Comparison of ENCODE assay signal across 8 cellular contexts in the genomic region with DNA sequence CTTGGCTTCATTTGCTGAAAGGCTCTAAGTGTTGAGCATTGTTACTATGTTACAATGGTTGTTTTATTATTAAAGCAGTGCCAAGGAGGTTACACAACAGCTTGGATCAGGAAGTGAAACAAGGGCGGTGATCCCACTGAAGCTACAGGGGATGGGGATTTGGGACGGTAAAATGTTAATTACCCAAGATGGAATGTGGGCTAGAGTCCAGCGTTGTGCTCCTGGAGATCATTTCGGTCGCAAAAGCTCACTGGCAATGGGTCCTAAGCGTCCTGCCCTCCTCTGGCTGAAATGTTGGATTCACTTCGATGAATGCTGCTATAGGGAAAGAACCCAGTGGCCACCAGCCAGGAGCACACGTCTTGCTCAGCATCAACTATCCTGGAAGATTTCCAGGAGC. TPM values are rescaled to one million over a fixed set of nuclear protein-coding genes. Genes with fewer than 3 reads are reported as not detected.
DNase-seq lines count a peak whose midpoint lies in the region; ATAC-seq and TF ChIP-seq lines count a peak whose summit lies in the region.

No MANE protein-coding gene starts in this region.

- no peak for TF ChIP-seq CTCF in uterus (IDR thresholded peaks at IDR 0.05)

- peak overlapping the region; percentile 79 for H3K9ac ChIP-seq in adipocyte (ENCODE audit: low read length)

- no peak for TF ChIP-seq POLR2A in uterus (IDR thresholded peaks at IDR 0.05)

- peak overlapping the region; percentile 97 to 98 for H3K27ac ChIP-seq in uterus

- DNase-seq in Right ventricle myocardium inferior (ENCODE audit: missing footprints) (no peak), cardiac septum (ENCODE audit: low spot score) (no peak), adipocyte (ENCODE audit: low read depth) (peak; percentile 7), lung microvascular endothelial cell (ENCODE audit: low read depth in 2 of 2) (peak; percentile 28 to 64), uterus (peak; percentile 54 to 67), NCI-H187 treated with DMSO at 0.1 percent for 48 hours (lab: John Stamatoyannopoulos, UW) (no peak), NCI-H2227 treated with DMSO at 0.1 percent for 48 hours (lab: John Stamatoyannopoulos, UW) (no peak)

- H3K9me3 ChIP-seq in adipocyte (ENCODE audit: control insufficient read depth, low read length), result no peaks in the 10 kb centered on the region
- no peaks in the 10 kb centered on the region for H3K9me3 ChIP-seq in uterus

- H3K27me3 ChIP-seq in adipocyte (replicated peaks; ENCODE audit: control insufficient read depth, insufficient read depth, low read length), result peaks cover 5% of the 10 kb centered on the region
- no peaks in the 10 kb centered on the region for H3K27me3 ChIP-seq in uterus

- peak overlapping the region; percentile 87 for H3K4me3 ChIP-seq in adipocyte (ENCODE audit: low read length)
- no peak overlapping the region for H3K4me3 ChIP-seq in uterus

- peak; percentile 7 for ATAC-seq in Right ventricle myocardium inferior
- no peak for ATAC-seq in HG02763 (IDR thresholded peaks at IDR 0.05; ENCODE audit: unreplicated experiment)

- peaks cover 46% of the 10 kb centered on the region for H3K4me1 ChIP-seq in adipocyte (ENCODE audit: control insufficient read depth, insufficient read depth, low read length)
- peaks cover 0 to 5% of the 10 kb centered on the region in 2 donors for H3K4me1 ChIP-seq in uterus

- intact Hi-C loops in Right ventricle myocardium inferior (cut with DNase I) (loop anchor here (5.0 kb wide), 3 partner anchors 134 to 511 kb away; partner anchors contain the start of genes RPS19BP1 and TNRC6B), cardiac septum (cut with DNase I) (loop anchor here (5.0 to 10.0 kb wide), 3 partner anchors 134 to 602 kb away; partner anchors contain the start of gene TNRC6B), uterus (cut with DNase I; ENCODE audit: low total_unique reads) (loop anchor here (10.0 kb wide), 1 partner anchor 152 kb away; no protein-coding TSS in a partner anchor)

- H3K36me3 ChIP-seq in adipocyte (ENCODE audit: control insufficient read depth, insufficient read depth, low read length, severe bottlenecking), result no peaks in the 10 kb centered on the region
- no peaks in the 10 kb centered on the region for H3K36me3 ChIP-seq in uterus

RNA-seq across cellular contexts. Expression of gene FAM83F, which starts 48.3 kb away (rescaled TPM):
- total RNA-seq in Right ventricle myocardium inferior (6.1 TPM), cardiac septum (2.3 TPM), lung microvascular endothelial cell (not detected in 2 replicates), uterus (1 to 10 TPM in 1 of 4 donors, under 1 TPM in 3; under 0.01 to 2.6 (median 0.11) TPM)

Comparison
In these comparisons a context has a peak if more than half of its experiments do, and no peak if none do; other contexts are left out.
1. DNase-seq: peak in adipocyte (single experiment), lung microvascular endothelial cell (2 of 2) and uterus (2 of 2); none in Right ventricle myocardium inferior (single experiment), cardiac septum (single experiment), NCI-H187 treated with DMSO at 0.1 percent for 48 hours (single experiment) and NCI-H2227 treated with DMSO at 0.1 percent for 48 hours (single experiment).